9 cellular contexts compared by ENCODE assay signal in genomic region chr22:42820075-42820763, GRCh38. TPM values are rescaled to one million over a fixed set of nuclear protein-coding genes. Genes with fewer than 3 reads are reported as not detected.
DNase-seq lines count a peak whose midpoint lies in the region; ATAC-seq, FAIRE-seq and TF ChIP-seq lines count a peak whose summit lies in the region.
"Had no signal": no experiment of that assay in that cellular context is flagged by ENCODE, and none has a peak within 500 bp of the region (broad histone marks: within the 10 kb centered on the region; RNA-seq: fewer than 3 reads in every experiment).

No MANE protein-coding gene starts in this region.

- CTCF ChIA-PET in activated CD4-positive, alpha-beta T cell treated with anti-CD3 and anti-CD28 coated beads for 36 hours (lab: Charles Lee): interaction anchor here (0.5 to 1.8 kb wide), 20 partner anchors 8 to 234 kb away, joined by 3 to 7 read pairs (median 3); no protein-coding TSS in a partner anchor

- peaks cover 5% of the 10 kb centered on the region for H3K4me1 Mint-ChIP-seq in activated CD4-positive, alpha-beta T cell treated with anti-CD3 and anti-CD28 coated beads for 36 hours

- H3K27me3 ChIP-seq in adipocyte (replicated peaks; ENCODE audit: control insufficient read depth, insufficient read depth, low read length) (no peaks in the 10 kb centered on the region), keratinocyte (ENCODE audit: control insufficient read depth, extremely low read depth, insufficient read depth, low read length) (no peaks in the 10 kb centered on the region), MG63 (no peaks in the 10 kb centered on the region)

- no peak for ATAC-seq in activated CD4-positive, alpha-beta T cell treated with anti-CD3 and anti-CD28 coated beads for 36 hours
- ATAC-seq in GM21786 (IDR thresholded peaks at IDR 0.05; ENCODE audit: unreplicated experiment) (no peak), HG02840 (IDR thresholded peaks at IDR 0.05; ENCODE audit: low FRiP score, unreplicated experiment) (no peak)

- dilution Hi-C loops in keratinocyte (cut with MboI; ENCODE audit: extremely low pct_ligation_motif_present, low sequenced_read_pairs): no loop called here

- H3K9me3 ChIP-seq in adipocyte (ENCODE audit: control insufficient read depth, low read length) (no peaks in the 10 kb centered on the region), keratinocyte (ENCODE audit: control insufficient read depth, low read depth, low read length) (no peaks in the 10 kb centered on the region), MG63 (no peaks in the 10 kb centered on the region)

- no peaks in the 10 kb centered on the region for H3K9me3 Mint-ChIP-seq in activated CD4-positive, alpha-beta T cell treated with anti-CD3 and anti-CD28 coated beads for 36 hours (ENCODE audit: low read depth)
- H3K9me3 Mint-ChIP-seq: dendritic cell treated with granulocyte-macrophage colony-stimulating factor and Interleukin-4, amounts not matched to agents 40 ng/mL and 50 ng/mL, for 4 days had no signal

- no peak overlapping the region for H3K27ac ChIP-seq in keratinocyte (ENCODE audit: control insufficient read depth, insufficient read depth, low read length)

- H3K27me3 Mint-ChIP-seq in activated CD4-positive, alpha-beta T cell treated with anti-CD3 and anti-CD28 coated beads for 36 hours: no peaks in the 10 kb centered on the region
- H3K27me3 Mint-ChIP-seq: dendritic cell treated with granulocyte-macrophage colony-stimulating factor and Interleukin-4, amounts not matched to agents 40 ng/mL and 50 ng/mL, for 4 days had no signal

- H3K9me1 ChIP-seq in keratinocyte (ENCODE audit: control insufficient read depth, extremely low read depth, insufficient read depth, low read length): no peaks in the 10 kb centered on the region

- peak in 1 of 3 experiments; percentile 46 for TF ChIP-seq CTCF in keratinocyte (optimal IDR thresholded peaks at IDR 0.05 in 1 of 3, IDR thresholded peaks at IDR 0.05 in 1 of 3, conservative IDR thresholded peaks at IDR 0.05 in 1 of 3; ENCODE audit: extremely low read depth in 1 of 3, insufficient read depth in 2 of 3, low read length in 3 of 3)

- H3K79me2 ChIP-seq in keratinocyte (ENCODE audit: control insufficient read depth, insufficient read depth, low read length): no peaks in the 10 kb centered on the region

- H2AFZ ChIP-seq in keratinocyte (ENCODE audit: control insufficient read depth, low read length): no peak overlapping the region

- H3K4me3 ChIP-seq in adipocyte (ENCODE audit: low read length) (no peak overlapping the region), keratinocyte (ENCODE audit: control insufficient read depth in 2 of 3, extremely low read depth in 1 of 3, insufficient read depth in 2 of 3, low read depth in 1 of 3, low read length in 3 of 3) (no peak overlapping the region), MG63 (no peak overlapping the region)

- POLR2A ChIA-PET in activated CD4-positive, alpha-beta T cell treated with anti-CD3 and anti-CD28 coated beads for 36 hours (lab: Charles Lee): no interaction called here

- H3K36me3 ChIP-seq in adipocyte (ENCODE audit: control insufficient read depth, insufficient read depth, low read length, severe bottlenecking) (peaks cover 65% of the 10 kb centered on the region), keratinocyte (ENCODE audit: control insufficient read depth in 2 of 2, extremely low read depth in 1 of 2, insufficient read depth in 2 of 2, low read length in 2 of 2) (peaks cover 9 to 14% of the 10 kb centered on the region in 2 experiments), MG63 (peaks cover 23% of the 10 kb centered on the region)

- intact Hi-C loops in activated CD4-positive, alpha-beta T cell treated with anti-CD3 and anti-CD28 coated beads for 36 hours (cut with DNase I, micrococcal nuclease): loop anchor here in 1 of 2 experiments (1.0 to 2.0 kb wide), 2 partner anchors 40 to 157 kb away; no protein-coding TSS in a partner anchor

- FAIRE-seq in keratinocyte (lab: Jason Lieb, UNC): peak; percentile 5

- H3K27ac Mint-ChIP-seq in activated CD4-positive, alpha-beta T cell treated with anti-CD3 and anti-CD28 coated beads for 36 hours: no peak overlapping the region
- H3K27ac Mint-ChIP-seq: dendritic cell treated with granulocyte-macrophage colony-stimulating factor and Interleukin-4, amounts not matched to agents 40 ng/mL and 50 ng/mL, for 4 days had no signal

- H3K4me1 ChIP-seq in adipocyte (ENCODE audit: control insufficient read depth, insufficient read depth, low read length): peaks cover 26% of the 10 kb centered on the region
- H3K4me1 ChIP-seq in keratinocyte (ENCODE audit: control insufficient read depth, extremely low read depth, insufficient read depth, low read length): peaks cover 14% of the 10 kb centered on the region

- H4K20me1 ChIP-seq in keratinocyte (ENCODE audit: control insufficient read depth, extremely low read depth, insufficient read depth, low read length): no peaks in the 10 kb centered on the region

- peaks cover 16% of the 10 kb centered on the region for H3K36me3 Mint-ChIP-seq in activated CD4-positive, alpha-beta T cell treated with anti-CD3 and anti-CD28 coated beads for 36 hours (ENCODE audit: low read depth)

- H3K4me3 Mint-ChIP-seq in activated CD4-positive, alpha-beta T cell treated with anti-CD3 and anti-CD28 coated beads for 36 hours: no peak overlapping the region
- H3K4me3 Mint-ChIP-seq: dendritic cell treated with granulocyte-macrophage colony-stimulating factor and Interleukin-4, amounts not matched to agents 40 ng/mL and 50 ng/mL, for 4 days had no signal

- peak; percentile 48 for DNase-seq in Ammon's horn (ENCODE audit: low spot score)
- DNase-seq in HT1080 (ENCODE audit: low read depth): peak; percentile 84
- peak; percentile 89 for DNase-seq in adipocyte (ENCODE audit: low read depth)
- DNase-seq in keratinocyte (ENCODE audit: low read depth, low spot score): no peak
- DNase-seq in activated CD4-positive, alpha-beta T cell treated with anti-CD3 and anti-CD28 coated beads for 36 hours: no peak
- no peak for DNase-seq in MG63

- H3K9ac ChIP-seq in adipocyte (ENCODE audit: low read length): peak overlapping the region; percentile 6
- H3K9ac ChIP-seq in keratinocyte (ENCODE audit: control insufficient read depth, extremely low read depth, insufficient read depth, low read length): no peak overlapping the region

- H3K4me2 ChIP-seq in keratinocyte (ENCODE audit: control insufficient read depth, extremely low read depth, insufficient read depth, low read depth, low read length): peak overlapping the region; percentile 49

RNA-seq across cellular contexts. Expression of gene ARFGAP3, which starts 36.9 kb away (rescaled TPM):
- 20.4 and 22.9 TPM in 2 replicates for total RNA-seq in HT1080 (2014; rRNA removed; shearing (Covaris generic))
- 40.9 and 47.3 TPM in 2 replicates for polyA plus RNA-seq in HT1080 (2015; cell fraction: cytosol; rRNA removed)
- polyA plus RNA-seq in HT1080 (2015; cell fraction: nucleus; rRNA removed): 54.4 and 55.6 TPM in 2 replicates
- 24.7 to 36.1 TPM (median 28.3 TPM) in 3 replicates for polyA plus RNA-seq in keratinocyte
- polyA plus RNA-seq in keratinocyte (2011; ENCODE audit: low read depth): 64.4 TPM
- 21.7 and 29.3 TPM in 2 replicates for polyA plus RNA-seq in keratinocyte (2011; cell fraction: cytosol; rRNA removed)
- 28.2 and 34.4 TPM in 2 replicates for polyA plus RNA-seq in keratinocyte (2011; cell fraction: nucleus; rRNA removed)
- 24.3 and 29.7 TPM in 2 replicates for polyA plus RNA-seq in keratinocyte (2012; ENCODE audit: low replicate concordance)
- polyA minus RNA-seq in keratinocyte: 13.4 to 26.9 TPM (median 24.5 TPM) in 3 replicates
- polyA minus RNA-seq in keratinocyte (2011; cell fraction: cytosol; rRNA and poly(A)+ RNA removed): 25.3 TPM
- 11.1 and 20.1 TPM in 2 replicates for polyA minus RNA-seq in keratinocyte (2011; cell fraction: nucleus; rRNA and poly(A)+ RNA removed)
- 10 to 100 TPM; 22.5 to 23.0 TPM for total RNA-seq in activated CD4-positive, alpha-beta T cell treated with anti-CD3 and anti-CD28 coated beads for 36 hours
- 27.5 and 37.3 TPM in 2 replicates for total RNA-seq in MG63 (2014; rRNA removed; shearing (Covaris generic); ENCODE audit: low replicate concordance)

Comparison
In these comparisons a context has a peak if more than half of its experiments do, and no peak if none do; other contexts are left out.
1. DNase-seq: peak in Ammon's horn (single experiment), HT1080 (single experiment) and adipocyte (single experiment); none in keratinocyte (single experiment), activated CD4-positive, alpha-beta T cell treated with anti-CD3 and anti-CD28 coated beads for 36 hours (single experiment) and MG63 (single experiment).